27 cellular contexts compared by ENCODE assay signal in genomic region chr2:122563781-122564180, GRCh38.
"Had no signal": no experiment of that assay in that cellular context is flagged by ENCODE, and none has a peak within 500 bp of the region (broad histone marks: within the 10 kb centered on the region; RNA-seq: fewer than 3 reads in every experiment).

No MANE protein-coding gene starts in this region.

- H2AFZ ChIP-seq: hepatocyte had no signal

- H3K27me3 ChIP-seq: colonic mucosa, dorsolateral prefrontal cortex, esophagus muscularis mucosa, esophagus squamous epithelium, foreskin keratinocyte, gastrocnemius medialis, gastroesophageal sphincter, heart left ventricle, heart right ventricle, hepatocyte had no signal

- H3K4me1 ChIP-seq: colonic mucosa, esophagus muscularis mucosa, esophagus squamous epithelium, foreskin keratinocyte, gastrocnemius medialis, gastroesophageal sphincter, heart left ventricle, heart right ventricle had no signal

- H3K27ac ChIP-seq: colonic mucosa, coronary artery, dorsolateral prefrontal cortex, epithelial cell of prostate, esophagus muscularis mucosa, esophagus squamous epithelium, foreskin keratinocyte, gastrocnemius medialis, gastroesophageal sphincter, heart left ventricle, heart right ventricle, hepatocyte had no signal

- H3K4me3 ChIP-seq: colonic mucosa, coronary artery, dorsolateral prefrontal cortex, esophagus muscularis mucosa, esophagus squamous epithelium, gastrocnemius medialis, gastroesophageal sphincter, heart left ventricle, heart right ventricle, hepatocyte had no signal

- H3K4me2 ChIP-seq: hepatocyte had no signal

- H3K9me3 ChIP-seq: colonic mucosa, esophagus muscularis mucosa, esophagus squamous epithelium, gastrocnemius medialis had no signal

- FAIRE-seq: colon, endothelial cell of umbilical vein, frontal cortex had no signal

- H3K79me2 ChIP-seq: hepatocyte had no signal

- DNase-seq: colonic mucosa; cortex of kidney; dermis blood vessel endothelial cell; dorsolateral prefrontal cortex; effector CD4-positive, alpha-beta T cell; effector CD8-positive, alpha-beta T cell; effector memory CD4-positive, alpha-beta T cell; effector memory CD8-positive, alpha-beta T cell; endodermal cell; erythroblast; esophagus squamous epithelium; foreskin fibroblast; foreskin keratinocyte; foreskin melanocyte; gastrocnemius medialis; glutamatergic neuron; head of caudate nucleus; heart left ventricle; heart right ventricle had no signal

- H3K36me3 ChIP-seq: colonic mucosa, esophagus muscularis mucosa, esophagus squamous epithelium, gastrocnemius medialis, gastroesophageal sphincter, heart left ventricle, heart right ventricle had no signal
